ENCODE assay signal across 1 cellular context in genomic region chr6:28981833-28982475, GRCh38.
TF ChIP-seq lines count a peak whose summit lies in the region.

No MANE protein-coding gene starts in this region.

TF ChIP-seq in HepG2, 621 proteins besides CTCF, POLR2A, EP300 and RAD21 (continued from another document and continues in another):
- TF ChIP-seq PRDM10 (CRISPR knock-in tag; IDR thresholded peaks at IDR 0.05; ENCODE audit: low read depth) = peak; percentile 55; the same call in 1 of the 2 replicates
- no peak for TF ChIP-seq ZNF550 (CRISPR knock-in tag; IDR thresholded peaks at IDR 0.05; ENCODE audit: borderline replicate concordance)
- 0 out of 2 replicates have a peak, but pooled peaks have one; percentile 66 for TF ChIP-seq HDAC6 (IDR thresholded peaks at IDR 0.05; ENCODE audit: low read depth, low read length)
- no peak for TF ChIP-seq ZNF546 (CRISPR knock-in tag; conservative IDR thresholded peaks at IDR 0.05)
- TF ChIP-seq TMF1 (CRISPR knock-in tag; IDR thresholded peaks at IDR 0.05; ENCODE audit: low read depth) = no peak
- TF ChIP-seq GATAD1 (CRISPR knock-in tag; IDR thresholded peaks at IDR 0.05) = peak; percentile 67
- TF ChIP-seq CHCHD3 (CRISPR knock-in tag; IDR thresholded peaks at IDR 0.05) = no peak
- TF ChIP-seq MXI1 (IDR thresholded peaks at IDR 0.05; ENCODE audit: borderline replicate concordance, low read depth, low read length) = peak; percentile 67; the same call in 1 of the 3 replicates
- no peak; the same call in 1 of the 2 replicates for TF ChIP-seq HOXA3 (CRISPR knock-in tag; IDR thresholded peaks at IDR 0.05)
- TF ChIP-seq MAZ (IDR thresholded peaks at IDR 0.05; ENCODE audit: borderline replicate concordance, low read depth, low read length) = no peak
- TF ChIP-seq MAZ (CRISPR knock-in tag; IDR thresholded peaks at IDR 0.05; ENCODE audit: low read depth) = peak; percentile 82
- TF ChIP-seq ZNF737 (CRISPR knock-in tag; IDR thresholded peaks at IDR 0.05; ENCODE audit: borderline replicate concordance) = no peak; the same call in 1 of the 2 replicates
- no peak for TF ChIP-seq SIX4 (CRISPR knock-in tag; IDR thresholded peaks at IDR 0.05)
- no peak; the same call in 1 of the 2 replicates for TF ChIP-seq NFIC (IDR thresholded peaks at IDR 0.05; ENCODE audit: low read length)
- TF ChIP-seq PLRG1 (conservative IDR thresholded peaks at IDR 0.05) = no peak
- no peak for TF ChIP-seq DDIT3 (CRISPR knock-in tag; IDR thresholded peaks at IDR 0.05)
- TF ChIP-seq ZNF431 (CRISPR knock-in tag; IDR thresholded peaks at IDR 0.05; ENCODE audit: borderline replicate concordance, low read depth) = no peak; the same call in 1 of the 2 replicates
- TF ChIP-seq ZNF557 (CRISPR knock-in tag; IDR thresholded peaks at IDR 0.05) = no peak
- no peak for TF ChIP-seq REL (CRISPR knock-in tag; conservative IDR thresholded peaks at IDR 0.05)
- 0 out of 2 replicates have a peak, but pooled peaks have one; percentile 28 for TF ChIP-seq ZNF256 (CRISPR knock-in tag; conservative IDR thresholded peaks at IDR 0.05)
- TF ChIP-seq ZKSCAN1 (IDR thresholded peaks at IDR 0.05; ENCODE audit: low read length) = peak; percentile 82
- no peak for TF ChIP-seq ZBTB8A (CRISPR knock-in tag; IDR thresholded peaks at IDR 0.05; ENCODE audit: borderline replicate concordance, low read depth)
- no peak for TF ChIP-seq GRHL1 (CRISPR knock-in tag; conservative IDR thresholded peaks at IDR 0.05)
- TF ChIP-seq CREBL2 (CRISPR knock-in tag; IDR thresholded peaks at IDR 0.05; ENCODE audit: borderline replicate concordance) = 0 out of 2 replicates have a peak, but pooled peaks have one; percentile 32
- TF ChIP-seq SNAI1 (CRISPR knock-in tag; IDR thresholded peaks at IDR 0.05; ENCODE audit: borderline replicate concordance) = no peak
- TF ChIP-seq ZNF563 (CRISPR knock-in tag; IDR thresholded peaks at IDR 0.05) = no peak
- TF ChIP-seq SIN3A (IDR thresholded peaks at IDR 0.05; ENCODE audit: borderline replicate concordance, low read depth, low read length) = peak; percentile 51; the same call in 1 of the 2 replicates
- TF ChIP-seq HNRNPL (IDR thresholded peaks at IDR 0.05; ENCODE audit: low read depth, low read length) = no peak
- TF ChIP-seq ZNF782 (CRISPR knock-in tag; IDR thresholded peaks at IDR 0.05; ENCODE audit: borderline replicate concordance) = peak; percentile 77; the same call in 1 of the 2 replicates
- TF ChIP-seq THAP7 (CRISPR knock-in tag; IDR thresholded peaks at IDR 0.05) = no peak
- no peak for TF ChIP-seq RFX5 (IDR thresholded peaks at IDR 0.05; ENCODE audit: low read depth, low read length)
- no peak for TF ChIP-seq KIAA2018 (CRISPR knock-in tag; IDR thresholded peaks at IDR 0.05; ENCODE audit: borderline replicate concordance)
- TF ChIP-seq CENPBD1 (CRISPR knock-in tag; IDR thresholded peaks at IDR 0.05; ENCODE audit: borderline replicate concordance, low read depth) = no peak
- TF ChIP-seq HMG20A (CRISPR knock-in tag; IDR thresholded peaks at IDR 0.05; ENCODE audit: borderline replicate concordance) = no peak
- peak; percentile 75; the same call in 1 of the 2 replicates for TF ChIP-seq MIER3 (CRISPR knock-in tag; IDR thresholded peaks at IDR 0.05; ENCODE audit: borderline replicate concordance)
- TF ChIP-seq WIZ (CRISPR knock-in tag; IDR thresholded peaks at IDR 0.05) = no peak
- TF ChIP-seq TFDP1 (CRISPR knock-in tag; IDR thresholded peaks at IDR 0.05; ENCODE audit: borderline replicate concordance) = peak; percentile 59
- no peak for TF ChIP-seq YEATS4 (CRISPR knock-in tag; IDR thresholded peaks at IDR 0.05; ENCODE audit: borderline replicate concordance)
- TF ChIP-seq ZNF597 (CRISPR knock-in tag; IDR thresholded peaks at IDR 0.05) = 0 out of 2 replicates have a peak, but pooled peaks have one; percentile 85
- TF ChIP-seq ZBTB7A (CRISPR knock-in tag; IDR thresholded peaks at IDR 0.05) = no peak
- no peak; the same call in none of the 2 replicates for TF ChIP-seq ZNF3 (CRISPR knock-in tag; IDR thresholded peaks at IDR 0.05)
- TF ChIP-seq IKZF5 (CRISPR knock-in tag; IDR thresholded peaks at IDR 0.05) = peak; percentile 76; the same call in 1 of the 2 replicates
- 0 out of 2 replicates have a peak, but pooled peaks have one; percentile 15 for TF ChIP-seq ZMYM4 (CRISPR knock-in tag; IDR thresholded peaks at IDR 0.05)
- no peak for TF ChIP-seq EZH2 (conservative IDR thresholded peaks at IDR 0.05; ENCODE audit: low read depth, low read length)
- TF ChIP-seq ZNF772 (CRISPR knock-in tag; IDR thresholded peaks at IDR 0.05) = peak; percentile 79; the same call in 1 of the 2 replicates
- TF ChIP-seq ETV5 (CRISPR knock-in tag; IDR thresholded peaks at IDR 0.05; ENCODE audit: borderline replicate concordance) = peak; percentile 41; the same call in 1 of the 2 replicates
- no peak for TF ChIP-seq ZNF598 (CRISPR knock-in tag; IDR thresholded peaks at IDR 0.05; ENCODE audit: borderline replicate concordance)
